ENCODE assay signal across 1 cellular context in the genomic region with DNA sequence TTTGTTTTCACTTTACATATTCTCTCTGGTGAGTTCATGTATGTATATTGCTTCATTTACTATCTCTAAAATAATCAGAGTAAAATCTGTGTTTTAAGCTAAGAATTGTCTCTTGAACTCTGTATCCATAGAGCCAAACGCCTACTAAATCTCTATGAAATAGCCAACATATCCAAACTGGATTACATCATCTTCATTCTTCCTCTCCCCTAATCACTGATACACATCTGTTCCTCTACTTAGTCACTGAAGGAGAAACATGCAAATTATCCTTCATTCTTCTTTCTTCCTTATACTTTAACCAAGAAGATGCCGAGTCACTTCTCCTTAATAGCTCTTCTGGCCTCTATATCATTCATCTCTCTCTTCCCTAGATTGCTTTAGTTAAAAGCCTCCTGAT.
TF ChIP-seq lines count a peak whose summit lies in the region.

No MANE protein-coding gene starts in this region.

TF ChIP-seq in K562, 482 proteins besides CTCF, POLR2A, EP300 and RAD21 (continued from another document):
- no peak for TF ChIP-seq JUND (IDR thresholded peaks at IDR 0.05; ENCODE audit: borderline replicate concordance, low read depth, low read length)
- TF ChIP-seq JUND (tag; IDR thresholded peaks at IDR 0.05; ENCODE audit: borderline replicate concordance, low read depth, low read length), result peak; percentile 20; the same call in 1 of the 3 replicates
- TF ChIP-seq SREBF1 (IDR thresholded peaks at IDR 0.05; ENCODE audit: borderline replicate concordance, low read depth, low read length), result no peak
- TF ChIP-seq ZZZ3 (IDR thresholded peaks at IDR 0.05), result no peak
- no peak for TF ChIP-seq PTRF (tag; IDR thresholded peaks at IDR 0.05)
- TF ChIP-seq ZNF134 (CRISPR knock-in tag; conservative IDR thresholded peaks at IDR 0.05), result no peak
- TF ChIP-seq, protein P1, sequence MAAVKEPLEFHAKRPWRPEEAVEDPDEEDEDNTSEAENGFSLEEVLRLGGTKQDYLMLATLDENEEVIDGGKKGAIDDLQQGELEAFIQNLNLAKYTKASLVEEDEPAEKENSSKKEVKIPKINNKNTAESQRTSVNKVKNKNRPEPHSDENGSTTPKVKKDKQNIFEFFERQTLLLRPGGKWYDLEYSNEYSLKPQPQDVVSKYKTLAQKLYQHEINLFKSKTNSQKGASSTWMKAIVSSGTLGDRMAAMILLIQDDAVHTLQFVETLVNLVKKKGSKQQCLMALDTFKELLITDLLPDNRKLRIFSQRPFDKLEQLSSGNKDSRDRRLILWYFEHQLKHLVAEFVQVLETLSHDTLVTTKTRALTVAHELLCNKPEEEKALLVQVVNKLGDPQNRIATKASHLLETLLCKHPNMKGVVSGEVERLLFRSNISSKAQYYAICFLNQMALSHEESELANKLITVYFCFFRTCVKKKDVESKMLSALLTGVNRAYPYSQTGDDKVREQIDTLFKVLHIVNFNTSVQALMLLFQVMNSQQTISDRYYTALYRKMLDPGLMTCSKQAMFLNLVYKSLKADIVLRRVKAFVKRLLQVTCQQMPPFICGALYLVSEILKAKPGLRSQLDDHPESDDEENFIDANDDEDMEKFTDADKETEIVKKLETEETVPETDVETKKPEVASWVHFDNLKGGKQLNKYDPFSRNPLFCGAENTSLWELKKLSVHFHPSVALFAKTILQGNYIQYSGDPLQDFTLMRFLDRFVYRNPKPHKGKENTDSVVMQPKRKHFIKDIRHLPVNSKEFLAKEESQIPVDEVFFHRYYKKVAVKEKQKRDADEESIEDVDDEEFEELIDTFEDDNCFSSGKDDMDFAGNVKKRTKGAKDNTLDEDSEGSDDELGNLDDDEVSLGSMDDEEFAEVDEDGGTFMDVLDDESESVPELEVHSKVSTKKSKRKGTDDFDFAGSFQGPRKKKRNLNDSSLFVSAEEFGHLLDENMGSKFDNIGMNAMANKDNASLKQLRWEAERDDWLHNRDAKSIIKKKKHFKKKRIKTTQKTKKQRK (IDR thresholded peaks at IDR 0.05; ENCODE audit: borderline replicate concordance, low read depth, low read length), result no peak
